1 cellular context compared by ENCODE assay signal in the genomic region with DNA sequence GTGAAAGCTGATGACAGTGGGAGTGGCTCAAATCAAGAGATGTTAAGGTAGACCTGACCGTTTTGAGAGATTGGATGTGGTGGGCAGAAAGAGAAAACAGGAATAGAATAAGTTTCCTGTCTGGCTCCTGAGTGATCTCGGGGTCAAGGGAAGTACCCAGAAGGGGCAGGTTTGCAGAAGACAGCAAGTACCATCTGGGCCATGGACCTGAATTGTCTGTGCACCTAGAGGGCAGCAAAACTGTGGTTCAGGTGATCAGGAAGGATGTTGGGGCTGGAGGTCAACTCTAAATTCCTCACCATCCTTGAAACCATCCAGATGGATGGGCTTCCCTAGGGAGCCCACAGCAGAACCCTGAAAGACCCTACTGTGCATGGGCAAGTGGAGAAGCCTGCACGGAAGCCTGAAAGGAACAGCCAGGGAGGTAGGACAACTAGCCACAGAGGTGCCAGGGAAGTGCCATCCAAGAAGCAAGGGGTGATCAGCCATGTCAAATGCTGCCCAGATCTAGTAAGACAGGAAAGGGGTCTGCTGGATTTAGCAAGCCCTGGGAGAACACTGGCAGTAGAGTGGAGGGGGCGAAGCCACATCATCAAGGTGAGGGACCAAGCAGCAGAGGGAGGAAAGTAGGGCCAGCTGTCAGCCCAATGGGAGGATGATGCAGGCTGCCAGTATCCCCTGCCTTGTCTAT.
TF ChIP-seq lines count a peak whose summit lies in the region.

No MANE protein-coding gene starts in this region.

TF ChIP-seq in SK-N-SH, 30 proteins besides CTCF, POLR2A, EP300 and RAD21:
- TF ChIP-seq, protein P1, sequence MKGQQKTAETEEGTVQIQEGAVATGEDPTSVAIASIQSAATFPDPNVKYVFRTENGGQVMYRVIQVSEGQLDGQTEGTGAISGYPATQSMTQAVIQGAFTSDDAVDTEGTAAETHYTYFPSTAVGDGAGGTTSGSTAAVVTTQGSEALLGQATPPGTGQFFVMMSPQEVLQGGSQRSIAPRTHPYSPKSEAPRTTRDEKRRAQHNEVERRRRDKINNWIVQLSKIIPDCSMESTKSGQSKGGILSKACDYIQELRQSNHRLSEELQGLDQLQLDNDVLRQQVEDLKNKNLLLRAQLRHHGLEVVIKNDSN (IDR thresholded peaks at IDR 0.05; ENCODE audit: borderline replicate concordance, low read depth) = no peak
- TF ChIP-seq RFX5 (IDR thresholded peaks at IDR 0.05; ENCODE audit: low read length) = no peak
- TF ChIP-seq, protein P2, sequence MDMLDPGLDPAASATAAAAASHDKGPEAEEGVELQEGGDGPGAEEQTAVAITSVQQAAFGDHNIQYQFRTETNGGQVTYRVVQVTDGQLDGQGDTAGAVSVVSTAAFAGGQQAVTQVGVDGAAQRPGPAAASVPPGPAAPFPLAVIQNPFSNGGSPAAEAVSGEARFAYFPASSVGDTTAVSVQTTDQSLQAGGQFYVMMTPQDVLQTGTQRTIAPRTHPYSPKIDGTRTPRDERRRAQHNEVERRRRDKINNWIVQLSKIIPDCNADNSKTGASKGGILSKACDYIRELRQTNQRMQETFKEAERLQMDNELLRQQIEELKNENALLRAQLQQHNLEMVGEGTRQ (IDR thresholded peaks at IDR 0.05; ENCODE audit: borderline replicate concordance, low read depth, low read length) = no peak
- TF ChIP-seq TAF1 (IDR thresholded peaks at IDR 0.05; ENCODE audit: borderline replicate concordance, low read depth, low read length) = no peak
- no peak for TF ChIP-seq GABPA (IDR thresholded peaks at IDR 0.05; ENCODE audit: low read depth)
- TF ChIP-seq NFIC (IDR thresholded peaks at IDR 0.05; ENCODE audit: borderline replicate concordance) = no peak
- TF ChIP-seq, protein P3, sequence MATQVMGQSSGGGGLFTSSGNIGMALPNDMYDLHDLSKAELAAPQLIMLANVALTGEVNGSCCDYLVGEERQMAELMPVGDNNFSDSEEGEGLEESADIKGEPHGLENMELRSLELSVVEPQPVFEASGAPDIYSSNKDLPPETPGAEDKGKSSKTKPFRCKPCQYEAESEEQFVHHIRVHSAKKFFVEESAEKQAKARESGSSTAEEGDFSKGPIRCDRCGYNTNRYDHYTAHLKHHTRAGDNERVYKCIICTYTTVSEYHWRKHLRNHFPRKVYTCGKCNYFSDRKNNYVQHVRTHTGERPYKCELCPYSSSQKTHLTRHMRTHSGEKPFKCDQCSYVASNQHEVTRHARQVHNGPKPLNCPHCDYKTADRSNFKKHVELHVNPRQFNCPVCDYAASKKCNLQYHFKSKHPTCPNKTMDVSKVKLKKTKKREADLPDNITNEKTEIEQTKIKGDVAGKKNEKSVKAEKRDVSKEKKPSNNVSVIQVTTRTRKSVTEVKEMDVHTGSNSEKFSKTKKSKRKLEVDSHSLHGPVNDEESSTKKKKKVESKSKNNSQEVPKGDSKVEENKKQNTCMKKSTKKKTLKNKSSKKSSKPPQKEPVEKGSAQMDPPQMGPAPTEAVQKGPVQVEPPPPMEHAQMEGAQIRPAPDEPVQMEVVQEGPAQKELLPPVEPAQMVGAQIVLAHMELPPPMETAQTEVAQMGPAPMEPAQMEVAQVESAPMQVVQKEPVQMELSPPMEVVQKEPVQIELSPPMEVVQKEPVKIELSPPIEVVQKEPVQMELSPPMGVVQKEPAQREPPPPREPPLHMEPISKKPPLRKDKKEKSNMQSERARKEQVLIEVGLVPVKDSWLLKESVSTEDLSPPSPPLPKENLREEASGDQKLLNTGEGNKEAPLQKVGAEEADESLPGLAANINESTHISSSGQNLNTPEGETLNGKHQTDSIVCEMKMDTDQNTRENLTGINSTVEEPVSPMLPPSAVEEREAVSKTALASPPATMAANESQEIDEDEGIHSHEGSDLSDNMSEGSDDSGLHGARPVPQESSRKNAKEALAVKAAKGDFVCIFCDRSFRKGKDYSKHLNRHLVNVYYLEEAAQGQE (IDR thresholded peaks at IDR 0.05; ENCODE audit: low read depth, low read length) = no peak
- no peak for TF ChIP-seq FOXM1 (IDR thresholded peaks at IDR 0.05; ENCODE audit: low read depth)
- no peak for TF ChIP-seq RCOR1 (IDR thresholded peaks at IDR 0.05; ENCODE audit: low read length)
